In the genomic region with DNA sequence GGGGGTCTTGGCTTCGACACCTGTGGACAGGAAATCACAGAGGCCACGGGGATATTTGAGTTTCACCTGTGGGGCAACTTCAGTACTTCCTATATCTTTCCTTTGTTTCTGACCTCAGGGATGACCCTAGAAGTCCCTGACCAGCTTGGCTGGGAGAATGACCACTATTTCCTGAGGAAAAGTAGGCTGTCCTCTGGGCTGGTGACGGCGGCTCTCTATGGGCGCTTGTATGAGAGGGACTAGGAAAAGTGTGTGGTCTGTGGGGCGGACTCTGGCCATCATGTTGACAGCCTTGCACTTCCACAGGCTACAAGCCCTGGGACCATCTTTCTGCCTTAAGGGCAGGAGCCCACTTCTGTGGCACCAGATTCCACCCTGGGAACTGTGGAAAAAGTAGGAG, we compare ENCODE assay signal across 2 cellular contexts.
TF ChIP-seq lines count a peak whose summit lies in the region.

No MANE protein-coding gene starts in this region.

TF ChIP-seq in SK-N-SH, 30 proteins besides CTCF, POLR2A, EP300 and RAD21 (continued from another document):
- TF ChIP-seq, protein P1, sequence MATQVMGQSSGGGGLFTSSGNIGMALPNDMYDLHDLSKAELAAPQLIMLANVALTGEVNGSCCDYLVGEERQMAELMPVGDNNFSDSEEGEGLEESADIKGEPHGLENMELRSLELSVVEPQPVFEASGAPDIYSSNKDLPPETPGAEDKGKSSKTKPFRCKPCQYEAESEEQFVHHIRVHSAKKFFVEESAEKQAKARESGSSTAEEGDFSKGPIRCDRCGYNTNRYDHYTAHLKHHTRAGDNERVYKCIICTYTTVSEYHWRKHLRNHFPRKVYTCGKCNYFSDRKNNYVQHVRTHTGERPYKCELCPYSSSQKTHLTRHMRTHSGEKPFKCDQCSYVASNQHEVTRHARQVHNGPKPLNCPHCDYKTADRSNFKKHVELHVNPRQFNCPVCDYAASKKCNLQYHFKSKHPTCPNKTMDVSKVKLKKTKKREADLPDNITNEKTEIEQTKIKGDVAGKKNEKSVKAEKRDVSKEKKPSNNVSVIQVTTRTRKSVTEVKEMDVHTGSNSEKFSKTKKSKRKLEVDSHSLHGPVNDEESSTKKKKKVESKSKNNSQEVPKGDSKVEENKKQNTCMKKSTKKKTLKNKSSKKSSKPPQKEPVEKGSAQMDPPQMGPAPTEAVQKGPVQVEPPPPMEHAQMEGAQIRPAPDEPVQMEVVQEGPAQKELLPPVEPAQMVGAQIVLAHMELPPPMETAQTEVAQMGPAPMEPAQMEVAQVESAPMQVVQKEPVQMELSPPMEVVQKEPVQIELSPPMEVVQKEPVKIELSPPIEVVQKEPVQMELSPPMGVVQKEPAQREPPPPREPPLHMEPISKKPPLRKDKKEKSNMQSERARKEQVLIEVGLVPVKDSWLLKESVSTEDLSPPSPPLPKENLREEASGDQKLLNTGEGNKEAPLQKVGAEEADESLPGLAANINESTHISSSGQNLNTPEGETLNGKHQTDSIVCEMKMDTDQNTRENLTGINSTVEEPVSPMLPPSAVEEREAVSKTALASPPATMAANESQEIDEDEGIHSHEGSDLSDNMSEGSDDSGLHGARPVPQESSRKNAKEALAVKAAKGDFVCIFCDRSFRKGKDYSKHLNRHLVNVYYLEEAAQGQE (IDR thresholded peaks at IDR 0.05; ENCODE audit: low read depth, low read length), result no peak
- TF ChIP-seq ELF1 (IDR thresholded peaks at IDR 0.05) (no peak), FOXM1 (IDR thresholded peaks at IDR 0.05; ENCODE audit: low read depth) (no peak), RCOR1 (IDR thresholded peaks at IDR 0.05; ENCODE audit: low read length) (no peak), NFIC (IDR thresholded peaks at IDR 0.05; ENCODE audit: borderline replicate concordance) (no peak), TCF12 (IDR thresholded peaks at IDR 0.05) (no peak), RFX5 (IDR thresholded peaks at IDR 0.05; ENCODE audit: low read length) (no peak)

TF ChIP-seq in SK-N-SH treated with all-trans-retinoic acid at 6 μM for 48 hours, 23 proteins besides CTCF, POLR2A, EP300 and RAD21 (continued from another document):
- TF ChIP-seq ARNTL (CRISPR knock-in tag; IDR thresholded peaks at IDR 0.05; ENCODE audit: borderline replicate concordance, low read depth), result no peak
- TF ChIP-seq ZFP3 (CRISPR knock-in tag; IDR thresholded peaks at IDR 0.05), result no peak
- no peak for TF ChIP-seq ESRRG (CRISPR knock-in tag; IDR thresholded peaks at IDR 0.05)
- TF ChIP-seq PPARA (CRISPR knock-in tag; IDR thresholded peaks at IDR 0.05; ENCODE audit: borderline replicate concordance), result no peak
- no peak for TF ChIP-seq ZNF565 (CRISPR knock-in tag; conservative IDR thresholded peaks at IDR 0.05; ENCODE audit: low read depth)
- TF ChIP-seq ZFP30 (CRISPR knock-in tag; IDR thresholded peaks at IDR 0.05), result no peak
- TF ChIP-seq OSR1 (CRISPR knock-in tag; IDR thresholded peaks at IDR 0.05), result no peak
- TF ChIP-seq CSDC2 (CRISPR knock-in tag; IDR thresholded peaks at IDR 0.05), result no peak
- TF ChIP-seq ISL1 (CRISPR knock-in tag; IDR thresholded peaks at IDR 0.05), result no peak
- TF ChIP-seq, protein P2, sequence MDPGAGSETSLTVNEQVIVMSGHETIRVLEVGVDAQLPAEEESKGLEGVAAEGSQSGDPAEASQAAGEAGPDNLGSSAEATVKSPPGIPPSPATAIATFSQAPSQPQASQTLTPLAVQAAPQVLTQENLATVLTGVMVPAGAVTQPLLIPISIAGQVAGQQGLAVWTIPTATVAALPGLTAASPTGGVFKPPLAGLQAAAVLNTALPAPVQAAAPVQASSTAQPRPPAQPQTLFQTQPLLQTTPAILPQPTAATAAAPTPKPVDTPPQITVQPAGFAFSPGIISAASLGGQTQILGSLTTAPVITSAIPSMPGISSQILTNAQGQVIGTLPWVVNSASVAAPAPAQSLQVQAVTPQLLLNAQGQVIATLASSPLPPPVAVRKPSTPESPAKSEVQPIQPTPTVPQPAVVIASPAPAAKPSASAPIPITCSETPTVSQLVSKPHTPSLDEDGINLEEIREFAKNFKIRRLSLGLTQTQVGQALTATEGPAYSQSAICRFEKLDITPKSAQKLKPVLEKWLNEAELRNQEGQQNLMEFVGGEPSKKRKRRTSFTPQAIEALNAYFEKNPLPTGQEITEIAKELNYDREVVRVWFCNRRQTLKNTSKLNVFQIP (CRISPR knock-in tag; IDR thresholded peaks at IDR 0.05; ENCODE audit: borderline replicate concordance, low read depth), result no peak
- no peak for TF ChIP-seq GLIS3 (CRISPR knock-in tag; IDR thresholded peaks at IDR 0.05)
- no peak for TF ChIP-seq TCF4 (CRISPR knock-in tag; IDR thresholded peaks at IDR 0.05; ENCODE audit: borderline replicate concordance)
- TF ChIP-seq BACH2 (CRISPR knock-in tag; IDR thresholded peaks at IDR 0.05; ENCODE audit: borderline replicate concordance), result no peak
- TF ChIP-seq ZNF70 (CRISPR knock-in tag; IDR thresholded peaks at IDR 0.05), result no peak
- TF ChIP-seq SNAI2 (CRISPR knock-in tag; IDR thresholded peaks at IDR 0.05), result no peak
- TF ChIP-seq, protein P3, sequence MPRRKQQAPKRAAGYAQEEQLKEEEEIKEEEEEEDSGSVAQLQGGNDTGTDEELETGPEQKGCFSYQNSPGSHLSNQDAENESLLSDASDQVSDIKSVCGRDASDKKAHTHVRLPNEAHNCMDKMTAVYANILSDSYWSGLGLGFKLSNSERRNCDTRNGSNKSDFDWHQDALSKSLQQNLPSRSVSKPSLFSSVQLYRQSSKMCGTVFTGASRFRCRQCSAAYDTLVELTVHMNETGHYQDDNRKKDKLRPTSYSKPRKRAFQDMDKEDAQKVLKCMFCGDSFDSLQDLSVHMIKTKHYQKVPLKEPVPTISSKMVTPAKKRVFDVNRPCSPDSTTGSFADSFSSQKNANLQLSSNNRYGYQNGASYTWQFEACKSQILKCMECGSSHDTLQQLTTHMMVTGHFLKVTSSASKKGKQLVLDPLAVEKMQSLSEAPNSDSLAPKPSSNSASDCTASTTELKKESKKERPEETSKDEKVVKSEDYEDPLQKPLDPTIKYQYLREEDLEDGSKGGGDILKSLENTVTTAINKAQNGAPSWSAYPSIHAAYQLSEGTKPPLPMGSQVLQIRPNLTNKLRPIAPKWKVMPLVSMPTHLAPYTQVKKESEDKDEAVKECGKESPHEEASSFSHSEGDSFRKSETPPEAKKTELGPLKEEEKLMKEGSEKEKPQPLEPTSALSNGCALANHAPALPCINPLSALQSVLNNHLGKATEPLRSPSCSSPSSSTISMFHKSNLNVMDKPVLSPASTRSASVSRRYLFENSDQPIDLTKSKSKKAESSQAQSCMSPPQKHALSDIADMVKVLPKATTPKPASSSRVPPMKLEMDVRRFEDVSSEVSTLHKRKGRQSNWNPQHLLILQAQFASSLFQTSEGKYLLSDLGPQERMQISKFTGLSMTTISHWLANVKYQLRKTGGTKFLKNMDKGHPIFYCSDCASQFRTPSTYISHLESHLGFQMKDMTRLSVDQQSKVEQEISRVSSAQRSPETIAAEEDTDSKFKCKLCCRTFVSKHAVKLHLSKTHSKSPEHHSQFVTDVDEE (CRISPR knock-in tag; IDR thresholded peaks at IDR 0.05), result no peak
- no peak for TF ChIP-seq TOX (CRISPR knock-in tag; IDR thresholded peaks at IDR 0.05; ENCODE audit: borderline replicate concordance)
